In genomic region chr1:24735619-24736375, GRCh38 we compare ENCODE assay signal across 9 cellular contexts. TPM values are rescaled to one million over a fixed set of nuclear protein-coding genes. Genes with fewer than 3 reads are reported as not detected.
DNase-seq lines count a peak whose midpoint lies in the region; ATAC-seq and TF ChIP-seq lines count a peak whose summit lies in the region.
"Had no signal": no experiment of that assay in that cellular context is flagged by ENCODE, and none has a peak within 500 bp of the region (broad histone marks: within the 10 kb centered on the region; RNA-seq: fewer than 3 reads in every experiment).

No MANE protein-coding gene starts in this region.

- H3K4me2 ChIP-seq in mesendoderm (ENCODE audit: low read length): no peak overlapping the region

- no peak for DNase-seq in activated CD4-positive, alpha-beta T cell treated with anti-CD3 and anti-CD28 coated beads, Interleukin-2, amount 10 ng/mL, durations not matched to agents 24 days and 14 days
- DNase-seq in activated CD4-positive, alpha-beta T cell treated with anti-CD3 and anti-CD28 coated beads for 4 hours: no peak
- DNase-seq in breast epithelium (ENCODE audit: low spot score in 2 of 2): no peak
- peak; percentile 93 for DNase-seq in mesendoderm
- no peak for DNase-seq in activated CD8-positive, alpha-beta T cell treated with anti-CD3 and anti-CD28 coated beads, Interleukin-2, amount 10 ng/mL, durations not matched to agents 7 days and 5 days
- DNase-seq in GM13976 (ENCODE audit: low spot score): no peak
- DNase-seq in activated effector memory CD4-positive, alpha-beta T cell treated with Interleukin-2 at 50 U/mL for 16 hours: no peak
- DNase-seq in foreskin keratinocyte: no peak

- peaks cover 7% of the 10 kb centered on the region for H3K4me1 Mint-ChIP-seq in activated CD4-positive, alpha-beta T cell treated with anti-CD3 and anti-CD28 coated beads, Interleukin-2, amount 10 ng/mL, durations not matched to agents 24 days and 14 days
- peaks cover 7% of the 10 kb centered on the region for H3K4me1 Mint-ChIP-seq in activated CD8-positive, alpha-beta T cell treated with anti-CD3 and anti-CD28 coated beads, Interleukin-2, amount 10 ng/mL, durations not matched to agents 7 days and 5 days (ENCODE audit: low read depth)

- ATAC-seq in activated CD8-positive, alpha-beta T cell treated with anti-CD3 and anti-CD28 coated beads, Interleukin-2, amount 10 ng/mL, durations not matched to agents 7 days and 5 days: no peak
- ATAC-seq in foreskin keratinocyte: no peak

- intact Hi-C loops in activated CD4-positive, alpha-beta T cell treated with anti-CD3 and anti-CD28 coated beads, Interleukin-2, amount 10 ng/mL, durations not matched to agents 24 days and 14 days (cut with micrococcal nuclease): no loop called here
- intact Hi-C loops in breast epithelium (cut with DNase I; ENCODE audit: low total_unique reads): no loop called here

- POLR2A ChIA-PET in activated CD8-positive, alpha-beta T cell treated with anti-CD3 and anti-CD28 coated beads, Interleukin-2, amount 10 ng/mL, durations not matched to agents 7 days and 5 days (lab: Charles Lee): no interaction called here

- H3K36me3 ChIP-seq in breast epithelium: no peaks in the 10 kb centered on the region
- no peaks in the 10 kb centered on the region for H3K36me3 ChIP-seq in mesendoderm (ENCODE audit: control insufficient read depth, insufficient read depth, low read length)

- no peaks in the 10 kb centered on the region for H3K9me3 Mint-ChIP-seq in activated CD4-positive, alpha-beta T cell treated with anti-CD3 and anti-CD28 coated beads, Interleukin-2, amount 10 ng/mL, durations not matched to agents 24 days and 14 days
- H3K9me3 Mint-ChIP-seq in activated CD8-positive, alpha-beta T cell treated with anti-CD3 and anti-CD28 coated beads, Interleukin-2, amount 10 ng/mL, durations not matched to agents 7 days and 5 days (ENCODE audit: insufficient read depth): no peaks in the 10 kb centered on the region
- H3K9me3 Mint-ChIP-seq: activated naive CD4-positive, alpha-beta T cell treated with anti-CD3 and anti-CD28 coated beads, Interleukin-2, amount 50 U/mL, for 24 hours had no signal

- no peak overlapping the region for H2BK15ac ChIP-seq in mesendoderm (replicated peaks; ENCODE audit: low read depth)

- H3K9me3 ChIP-seq in breast epithelium: no peaks in the 10 kb centered on the region

- peak overlapping the region; percentile 7 for H4K8ac ChIP-seq in mesendoderm (ENCODE audit: low read depth, low read length)

- in situ Hi-C loops in GM13976 (cut with MboI; ENCODE audit: low sequenced_read_pairs, unreplicated experiment): no loop called here

- CTCF ChIA-PET in activated CD8-positive, alpha-beta T cell treated with anti-CD3 and anti-CD28 coated beads, Interleukin-2, amount 10 ng/mL, durations not matched to agents 7 days and 5 days (lab: Charles Lee): interaction anchor here (1.1 kb wide), 1 partner anchor 101 kb away, joined by 4 read pairs; no protein-coding TSS in a partner anchor

- peak overlapping the region; percentile 11 for H3K23ac ChIP-seq in mesendoderm (ENCODE audit: low read length)

- H3K4me1 ChIP-seq in breast epithelium: peaks cover 4 to 7% of the 10 kb centered on the region in 2 donors
- H3K4me1 ChIP-seq in mesendoderm (ENCODE audit: control insufficient read depth, low read depth, low read length): peaks cover 10% of the 10 kb centered on the region
- H3K4me1 ChIP-seq in foreskin keratinocyte: no peaks in the 10 kb centered on the region

- peak overlapping the region; percentile 26 for H3K9ac ChIP-seq in mesendoderm (ENCODE audit: low read length)

- WGBS in mesendoderm (ENCODE audit: extremely low coverage, insufficient coverage, low lambda C conversion rate): no CpG with 5 or more reads among the region's 13 CpGs

- H2BK120ac ChIP-seq in mesendoderm (ENCODE audit: low read depth, low read length): peak overlapping the region; percentile 18

- H3K27me3 ChIP-seq in breast epithelium (no peaks in the 10 kb centered on the region), mesendoderm (ENCODE audit: insufficient read depth, low read length, poor library complexity) (no peaks in the 10 kb centered on the region), foreskin keratinocyte (no peaks in the 10 kb centered on the region)

- H4K5ac ChIP-seq in mesendoderm (ENCODE audit: low read length): peak overlapping the region; percentile 2

- H3K36me3 Mint-ChIP-seq in activated CD4-positive, alpha-beta T cell treated with anti-CD3 and anti-CD28 coated beads, Interleukin-2, amount 10 ng/mL, durations not matched to agents 24 days and 14 days (ENCODE audit: low read depth): no peaks in the 10 kb centered on the region
- H3K36me3 Mint-ChIP-seq in activated CD8-positive, alpha-beta T cell treated with anti-CD3 and anti-CD28 coated beads, Interleukin-2, amount 10 ng/mL, durations not matched to agents 7 days and 5 days (ENCODE audit: low read depth): no peaks in the 10 kb centered on the region
- H3K36me3 Mint-ChIP-seq: activated naive CD4-positive, alpha-beta T cell treated with anti-CD3 and anti-CD28 coated beads, Interleukin-2, amount 50 U/mL, for 24 hours had no signal

- H3K56ac ChIP-seq in mesendoderm (ENCODE audit: low read length): peak overlapping the region; percentile 83

- H3K79me1 ChIP-seq in mesendoderm (ENCODE audit: low read length): no peaks in the 10 kb centered on the region

- no peak for TF ChIP-seq POLR2A in breast epithelium (IDR thresholded peaks at IDR 0.05)

- peak overlapping the region; percentile 57 for H3K18ac ChIP-seq in mesendoderm (ENCODE audit: low read length)

- TF ChIP-seq CTCF in breast epithelium (IDR thresholded peaks at IDR 0.05): no peak
- TF ChIP-seq CTCF in GM13976 (IDR thresholded peaks at IDR 0.05; ENCODE audit: borderline replicate concordance, control extremely low read depth, extremely low read depth, insufficient read depth, missing control alignments): no peak
- no peak for TF ChIP-seq CTCF in foreskin keratinocyte (conservative IDR thresholded peaks at IDR 0.05)

- H2AK5ac ChIP-seq in mesendoderm (ENCODE audit: low read length): peak overlapping the region; percentile 1

- H3K4me3 Mint-ChIP-seq in activated CD4-positive, alpha-beta T cell treated with anti-CD3 and anti-CD28 coated beads, Interleukin-2, amount 10 ng/mL, durations not matched to agents 24 days and 14 days: no peak overlapping the region
- no peak overlapping the region for H3K4me3 Mint-ChIP-seq in activated CD8-positive, alpha-beta T cell treated with anti-CD3 and anti-CD28 coated beads, Interleukin-2, amount 10 ng/mL, durations not matched to agents 7 days and 5 days
- H3K4me3 Mint-ChIP-seq: activated naive CD4-positive, alpha-beta T cell treated with anti-CD3 and anti-CD28 coated beads, Interleukin-2, amount 50 U/mL, for 24 hours had no signal

- H3K27me3 Mint-ChIP-seq in activated CD4-positive, alpha-beta T cell treated with anti-CD3 and anti-CD28 coated beads, Interleukin-2, amount 10 ng/mL, durations not matched to agents 24 days and 14 days: peaks cover 2% of the 10 kb centered on the region
- H3K27me3 Mint-ChIP-seq in activated CD8-positive, alpha-beta T cell treated with anti-CD3 and anti-CD28 coated beads, Interleukin-2, amount 10 ng/mL, durations not matched to agents 7 days and 5 days (ENCODE audit: low read depth): no peaks in the 10 kb centered on the region
- H3K27me3 Mint-ChIP-seq: activated naive CD4-positive, alpha-beta T cell treated with anti-CD3 and anti-CD28 coated beads, Interleukin-2, amount 50 U/mL, for 24 hours had no signal

- peak overlapping the region; percentile 89 for H3K4ac ChIP-seq in mesendoderm (ENCODE audit: low read depth, low read length)

- H3K4me3 ChIP-seq in breast epithelium: peak overlapping the region; percentile 9 to 55 (median 35)
- H3K4me3 ChIP-seq in mesendoderm (ENCODE audit: low read length): no peak overlapping the region

- H3K27ac ChIP-seq in breast epithelium: peak overlapping the region; percentile 72 to 75
- peak overlapping the region; percentile 82 for H3K27ac ChIP-seq in mesendoderm (ENCODE audit: low read depth, low read length)
- H3K27ac ChIP-seq in foreskin keratinocyte: no peak overlapping the region

- H3K79me2 ChIP-seq in mesendoderm (ENCODE audit: control insufficient read depth, insufficient read depth, low read length): no peaks in the 10 kb centered on the region

- peak overlapping the region; percentile 89 for H2BK5ac ChIP-seq in mesendoderm (ENCODE audit: low read length)

- peak overlapping the region; percentile 9 for H3K27ac Mint-ChIP-seq in activated CD4-positive, alpha-beta T cell treated with anti-CD3 and anti-CD28 coated beads, Interleukin-2, amount 10 ng/mL, durations not matched to agents 24 days and 14 days
- H3K27ac Mint-ChIP-seq in activated CD8-positive, alpha-beta T cell treated with anti-CD3 and anti-CD28 coated beads, Interleukin-2, amount 10 ng/mL, durations not matched to agents 7 days and 5 days: no peak overlapping the region
- H3K27ac Mint-ChIP-seq: activated naive CD4-positive, alpha-beta T cell treated with anti-CD3 and anti-CD28 coated beads, Interleukin-2, amount 50 U/mL, for 24 hours had no signal

RNA-seq across cellular contexts. Expression of gene CLIC4, which starts 9.4 kb away (rescaled TPM):
- total RNA-seq in activated CD4-positive, alpha-beta T cell treated with anti-CD3 and anti-CD28 coated beads, Interleukin-2, amount 10 ng/mL, durations not matched to agents 24 days and 14 days: 15.7 and 17.4 TPM in 2 replicates
- total RNA-seq in breast epithelium: 100 to 1,000 TPM; 162 to 217 (median 196) TPM
- 150 TPM for polyA plus RNA-seq in mesendoderm (2013, experiment 1 of 2)
- polyA plus RNA-seq in mesendoderm (2013, experiment 2 of 2): 151 TPM
- 1 to 10 TPM; 7.1 to 7.7 TPM for total RNA-seq in activated CD8-positive, alpha-beta T cell treated with anti-CD3 and anti-CD28 coated beads, Interleukin-2, amount 10 ng/mL, durations not matched to agents 7 days and 5 days
- total RNA-seq in foreskin keratinocyte: 107 and 159 TPM in 2 replicates
- 38.7 and 48.3 TPM in 2 replicates for polyA plus RNA-seq in foreskin keratinocyte
